24 cellular contexts compared by ENCODE assay signal in genomic region chr20:60371456-60371855, GRCh38.
"Had no signal": no experiment of that assay in that cellular context is flagged by ENCODE, and none has a peak within 500 bp of the region (broad histone marks: within the 10 kb centered on the region; RNA-seq: fewer than 3 reads in every experiment).

No MANE protein-coding gene starts in this region.

- ATAC-seq: activated T-helper 17 cell treated with anti-CD3 and anti-CD28 coated beads, Interleukin-2, amount 50 U/mL, for 72 hours; K562; T-helper 17 cell had no signal

- H3K9me3 ChIP-seq: adrenal gland had no signal

- FAIRE-seq: K562 had no signal

- H3K27ac ChIP-seq: adrenal gland, breast epithelium had no signal

- H3K27me3 Mint-ChIP-seq: activated CD4-positive, alpha-beta memory T cell treated with anti-CD3 and anti-CD28 coated beads, Interleukin-2, amount 10 ng/mL, durations not matched to agents 7 days and 5 days; activated CD4-positive, alpha-beta T cell treated with anti-CD3 and anti-CD28 coated beads, Interleukin-2, amount 10 ng/mL, durations not matched to agents 7 days and 5 days; activated naive CD4-positive, alpha-beta T cell treated with anti-CD3 and anti-CD28 coated beads, Interleukin-2, amount 10 ng/mL, durations not matched to agents 7 days and 5 days; activated naive CD8-positive, alpha-beta T cell treated with anti-CD3 and anti-CD28 coated beads, Interleukin-2, amount 10 ng/mL, durations not matched to agents 7 days and 5 days had no signal

- H3K9me3 Mint-ChIP-seq: activated CD4-positive, alpha-beta memory T cell treated with anti-CD3 and anti-CD28 coated beads, Interleukin-2, amount 10 ng/mL, durations not matched to agents 7 days and 5 days; activated CD4-positive, alpha-beta T cell treated with anti-CD3 and anti-CD28 coated beads, Interleukin-2, amount 10 ng/mL, durations not matched to agents 7 days and 5 days; activated naive CD4-positive, alpha-beta T cell treated with anti-CD3 and anti-CD28 coated beads, Interleukin-2, amount 10 ng/mL, durations not matched to agents 7 days and 5 days; activated T-helper 17 cell treated with anti-CD3 and anti-CD28 coated beads, Interleukin-2, amount 50 U/mL, for 72 hours had no signal

- DNase-seq: activated B cell treated with CpG ODN at 0.5 μM for 24 hours; activated CD4-positive, alpha-beta memory T cell treated with anti-CD3 and anti-CD28 coated beads, Interleukin-2, amount 10 ng/mL, durations not matched to agents 7 days and 5 days; activated CD4-positive, alpha-beta T cell treated with anti-CD3 and anti-CD28 coated beads for 1 hour; activated CD4-positive, alpha-beta T cell treated with anti-CD3 and anti-CD28 coated beads, Interleukin-2, amount 10 ng/mL, durations not matched to agents 7 days and 5 days; activated gamma-delta T cell treated with Interleukin-2 at 50 U/mL for 16 hours; activated naive CD4-positive, alpha-beta T cell treated with anti-CD3 and anti-CD28 coated beads, Interleukin-2, amount 10 ng/mL, durations not matched to agents 7 days and 5 days; activated naive CD8-positive, alpha-beta T cell treated with anti-CD3 and anti-CD28 coated beads, Interleukin-2, amount 10 ng/mL, durations not matched to agents 7 days and 5 days; activated T-cell treated with anti-CD3 and anti-CD28 coated beads for 4 hours; activated T-cell treated with anti-CD3 and anti-CD28 coated beads, Interleukin-2, amount 50 U/mL, for 48 hours; adrenal gland; anterior cingulate cortex; caudate nucleus; Karpas-422; NCI-H1048; NCI-H187 treated with DMSO at 0.1 percent for 48 hours; NCI-H2081 treated with DMSO at 0.1 percent for 48 hours; NCI-H446; NCI-H524; SIG-M5; T-helper 17 cell; T-helper 9 cell had no signal

- H3K27ac Mint-ChIP-seq: activated B cell treated with CpG ODN at 0.5 μM for 24 hours; activated CD4-positive, alpha-beta memory T cell treated with anti-CD3 and anti-CD28 coated beads, Interleukin-2, amount 10 ng/mL, durations not matched to agents 7 days and 5 days; activated CD4-positive, alpha-beta T cell treated with anti-CD3 and anti-CD28 coated beads, Interleukin-2, amount 10 ng/mL, durations not matched to agents 7 days and 5 days; activated naive CD4-positive, alpha-beta T cell treated with anti-CD3 and anti-CD28 coated beads, Interleukin-2, amount 10 ng/mL, durations not matched to agents 7 days and 5 days; activated naive CD8-positive, alpha-beta T cell treated with anti-CD3 and anti-CD28 coated beads, Interleukin-2, amount 10 ng/mL, durations not matched to agents 7 days and 5 days; activated T-helper 17 cell treated with anti-CD3 and anti-CD28 coated beads, Interleukin-2, amount 50 U/mL, for 72 hours; T-helper 17 cell had no signal

- H3K36me3 Mint-ChIP-seq: activated naive CD4-positive, alpha-beta T cell treated with anti-CD3 and anti-CD28 coated beads, Interleukin-2, amount 10 ng/mL, durations not matched to agents 7 days and 5 days; activated naive CD8-positive, alpha-beta T cell treated with anti-CD3 and anti-CD28 coated beads, Interleukin-2, amount 10 ng/mL, durations not matched to agents 7 days and 5 days had no signal

- H3K27me3 ChIP-seq: adrenal gland, breast epithelium had no signal

- H3K4me1 Mint-ChIP-seq: activated B cell treated with CpG ODN at 0.5 μM for 24 hours; activated CD4-positive, alpha-beta memory T cell treated with anti-CD3 and anti-CD28 coated beads, Interleukin-2, amount 10 ng/mL, durations not matched to agents 7 days and 5 days; activated naive CD4-positive, alpha-beta T cell treated with anti-CD3 and anti-CD28 coated beads, Interleukin-2, amount 10 ng/mL, durations not matched to agents 7 days and 5 days; activated T-helper 17 cell treated with anti-CD3 and anti-CD28 coated beads, Interleukin-2, amount 50 U/mL, for 72 hours; T-helper 17 cell had no signal

- H3K4me3 Mint-ChIP-seq: activated B cell treated with CpG ODN at 0.5 μM for 24 hours; activated CD4-positive, alpha-beta memory T cell treated with anti-CD3 and anti-CD28 coated beads, Interleukin-2, amount 10 ng/mL, durations not matched to agents 7 days and 5 days; activated CD4-positive, alpha-beta T cell treated with anti-CD3 and anti-CD28 coated beads, Interleukin-2, amount 10 ng/mL, durations not matched to agents 7 days and 5 days; activated naive CD4-positive, alpha-beta T cell treated with anti-CD3 and anti-CD28 coated beads, Interleukin-2, amount 10 ng/mL, durations not matched to agents 7 days and 5 days; activated naive CD8-positive, alpha-beta T cell treated with anti-CD3 and anti-CD28 coated beads, Interleukin-2, amount 10 ng/mL, durations not matched to agents 7 days and 5 days; activated T-helper 17 cell treated with anti-CD3 and anti-CD28 coated beads, Interleukin-2, amount 50 U/mL, for 72 hours; T-helper 17 cell had no signal

- H3K4me1 ChIP-seq: adrenal gland, breast epithelium had no signal

- H3K36me3 ChIP-seq: adrenal gland, breast epithelium had no signal

- H3K4me3 ChIP-seq: adrenal gland, breast epithelium, K562 had no signal
